Comparison of ENCODE assay signal across 18 cellular contexts in the genomic region with DNA sequence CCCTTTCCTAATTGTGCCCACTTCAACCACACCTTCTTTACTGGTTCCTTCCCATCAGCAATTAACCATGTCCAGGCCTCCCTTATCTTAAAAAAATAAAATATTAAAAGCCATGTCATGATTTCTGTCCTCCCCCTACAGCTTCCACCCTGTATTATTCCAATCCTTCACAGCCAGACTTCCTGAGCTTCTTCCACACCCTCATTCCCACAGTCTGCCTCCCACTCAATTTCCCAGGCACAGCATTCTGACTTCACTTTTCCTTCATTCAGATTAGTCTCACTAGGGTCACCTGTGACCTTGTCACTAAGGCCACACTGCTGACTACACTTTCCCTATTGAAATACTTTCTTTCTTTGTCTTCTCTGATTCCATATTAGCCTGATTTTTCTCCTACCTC.
"Had no signal": no experiment of that assay in that cellular context is flagged by ENCODE, and none has a peak within 500 bp of the region (broad histone marks: within the 10 kb centered on the region; RNA-seq: fewer than 3 reads in every experiment).

No MANE protein-coding gene starts in this region.

- ATAC-seq: natural killer cell treated with Interleukin-12 subunit alpha and Interleukin-12 subunit beta and Interleukin-15 and Interleukin-18, amount 100 ng/mL, for 72 hours; stimulated activated memory B cell treated with anti-CD40 and anti-IgM and Interleukin-4, amounts not matched to agents 10 μg/mL and 1 μg/mL and 100 μg/mL, for 72 hours had no signal

- H3K4me1 ChIP-seq: adrenal gland, breast epithelium, colonic mucosa, sigmoid colon, uterus had no signal

- H3K36me3 ChIP-seq: adrenal gland, breast epithelium, colonic mucosa, sigmoid colon, uterus had no signal

- H3K4me3 Mint-ChIP-seq: activated CD4-positive, alpha-beta memory T cell treated with anti-CD3 and anti-CD28 coated beads for 36 hours; central memory CD8-positive, alpha-beta T cell; natural killer cell treated with Interleukin-12 subunit alpha and Interleukin-12 subunit beta and Interleukin-15 and Interleukin-18, amount 100 ng/mL, for 72 hours; stimulated activated memory B cell treated with anti-CD40 and anti-IgM and Interleukin-4, amounts not matched to agents 10 μg/mL and 1 μg/mL and 100 μg/mL, for 72 hours had no signal

- DNase-seq: activated CD4-positive, alpha-beta memory T cell treated with anti-CD3 and anti-CD28 coated beads for 36 hours; activated CD4-positive, alpha-beta T cell treated with anti-CD3 and anti-CD28 coated beads for 48 hours; activated effector memory CD4-positive, alpha-beta T cell treated with anti-CD3 and anti-CD28 coated beads, Interleukin-2, amount 50 U/mL, for 16 hours; activated naive CD4-positive, alpha-beta T cell treated with anti-CD3 and anti-CD28 coated beads, Interleukin-2, amount 50 U/mL, for 16 hours; activated T-cell treated with anti-CD3 and anti-CD28 coated beads, Interleukin-2, amount 50 U/mL, for 48 hours; adrenal gland; colonic mucosa; foreskin melanocyte; sigmoid colon; stimulated activated CD4-positive, alpha-beta T cell treated with anti-CD3 and anti-CD28 coated beads, Interleukin-15, amount 100 ng/mL, for 24 hours; stomach; uterus had no signal

- H3K27me3 Mint-ChIP-seq: activated CD4-positive, alpha-beta memory T cell treated with anti-CD3 and anti-CD28 coated beads for 36 hours; central memory CD8-positive, alpha-beta T cell; natural killer cell treated with Interleukin-12 subunit alpha and Interleukin-12 subunit beta and Interleukin-15 and Interleukin-18, amount 100 ng/mL, for 72 hours; stimulated activated memory B cell treated with anti-CD40 and anti-IgM and Interleukin-4, amounts not matched to agents 10 μg/mL and 1 μg/mL and 100 μg/mL, for 72 hours had no signal

- H3K9me3 ChIP-seq: adrenal gland, breast epithelium, colonic mucosa, sigmoid colon, stomach, uterus had no signal

- H3K27ac ChIP-seq: adrenal gland, breast epithelium, colonic mucosa, hepatocyte, sigmoid colon, stomach, uterus had no signal

- H3K4me1 Mint-ChIP-seq: central memory CD8-positive, alpha-beta T cell; stimulated activated memory B cell treated with anti-CD40 and anti-IgM and Interleukin-4, amounts not matched to agents 10 μg/mL and 1 μg/mL and 100 μg/mL, for 72 hours had no signal

- H3K9me3 Mint-ChIP-seq: activated CD4-positive, alpha-beta memory T cell treated with anti-CD3 and anti-CD28 coated beads for 36 hours; central memory CD8-positive, alpha-beta T cell; natural killer cell treated with Interleukin-12 subunit alpha and Interleukin-12 subunit beta and Interleukin-15 and Interleukin-18, amount 100 ng/mL, for 72 hours; stimulated activated memory B cell treated with anti-CD40 and anti-IgM and Interleukin-4, amounts not matched to agents 10 μg/mL and 1 μg/mL and 100 μg/mL, for 72 hours had no signal

- H3K36me3 Mint-ChIP-seq: activated CD4-positive, alpha-beta memory T cell treated with anti-CD3 and anti-CD28 coated beads for 36 hours; natural killer cell treated with Interleukin-12 subunit alpha and Interleukin-12 subunit beta and Interleukin-15 and Interleukin-18, amount 100 ng/mL, for 72 hours had no signal

- H3K27me3 ChIP-seq: adrenal gland, breast epithelium, colonic mucosa, hepatocyte, sigmoid colon, stomach, uterus had no signal

- H3K27ac Mint-ChIP-seq: activated CD4-positive, alpha-beta memory T cell treated with anti-CD3 and anti-CD28 coated beads for 36 hours; natural killer cell treated with Interleukin-12 subunit alpha and Interleukin-12 subunit beta and Interleukin-15 and Interleukin-18, amount 100 ng/mL, for 72 hours; stimulated activated memory B cell treated with anti-CD40 and anti-IgM and Interleukin-4, amounts not matched to agents 10 μg/mL and 1 μg/mL and 100 μg/mL, for 72 hours had no signal

- H3K4me3 ChIP-seq: adrenal gland, breast epithelium, colonic mucosa, hepatocyte, sigmoid colon, smooth muscle cell, stomach, uterus had no signal
